12 cellular contexts compared by ENCODE assay signal in the genomic region with DNA sequence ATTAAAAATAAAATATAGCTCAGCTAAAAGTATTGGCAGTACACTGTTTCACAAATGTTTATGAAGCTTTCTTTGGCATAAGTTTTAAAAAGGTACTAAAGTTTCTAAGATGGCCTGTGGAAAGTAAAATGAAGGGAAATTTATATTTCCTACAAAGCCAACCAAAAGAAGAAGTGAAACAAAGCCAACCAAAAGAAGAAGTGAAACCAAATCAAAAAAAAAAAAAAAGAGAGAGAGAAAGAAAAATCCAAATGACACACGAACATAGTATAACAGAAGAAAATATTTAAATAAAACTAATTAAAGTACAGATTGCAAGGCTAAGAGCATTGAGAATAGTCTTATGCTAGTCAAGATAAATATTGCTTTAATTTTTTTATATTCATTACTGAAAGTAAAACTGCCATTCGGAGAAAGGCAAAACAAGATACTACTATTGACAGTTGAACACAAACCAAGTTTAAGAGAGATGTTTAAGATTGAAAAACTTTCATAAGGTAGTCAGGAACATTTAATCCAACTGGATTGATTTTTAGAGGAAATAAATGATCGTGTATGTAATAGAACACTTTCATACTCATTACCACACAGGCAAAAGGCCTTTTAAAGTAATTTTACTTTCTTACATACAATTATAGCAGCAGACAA.
DNase-seq lines count a peak whose midpoint lies in the region; ATAC-seq lines count a peak whose summit lies in the region.
"Had no signal": no experiment of that assay in that cellular context is flagged by ENCODE, and none has a peak within 500 bp of the region (broad histone marks: within the 10 kb centered on the region; RNA-seq: fewer than 3 reads in every experiment).

No MANE protein-coding gene starts in this region.

- no peaks in the 10 kb centered on the region for H3K36me3 Mint-ChIP-seq in stimulated activated naive CD8-positive, alpha-beta T cell treated with anti-CD3 and anti-CD28 coated beads, Interleukin-15, Interleukin-2, amounts not matched to agents 100 ng/mL and 50 ng/mL, for 24 hours (ENCODE audit: low read depth)
- H3K36me3 Mint-ChIP-seq in stimulated activated naive B cell treated with anti-CD40 and anti-IgM and Interleukin-4, amounts not matched to agents 10 μg/mL and 1 μg/mL and 100 μg/mL, for 72 hours, result peaks cover 8 to 9% of the 10 kb centered on the region in 2 donors
- H3K36me3 Mint-ChIP-seq: activated CD4-positive, alpha-beta memory T cell treated with anti-CD3 and anti-CD28 coated beads for 36 hours had no signal

- H3K9me3 Mint-ChIP-seq in stimulated activated naive CD8-positive, alpha-beta T cell treated with anti-CD3 and anti-CD28 coated beads, Interleukin-15, Interleukin-2, amounts not matched to agents 100 ng/mL and 50 ng/mL, for 24 hours, result peaks cover 18% of the 10 kb centered on the region
- H3K9me3 Mint-ChIP-seq in stimulated activated naive B cell treated with anti-CD40 and anti-IgM and Interleukin-4, amounts not matched to agents 10 μg/mL and 1 μg/mL and 100 μg/mL, for 72 hours, result peaks cover 11 to 13% of the 10 kb centered on the region in 2 donors

- no peak overlapping the region for H3K4me3 Mint-ChIP-seq in stimulated activated naive CD8-positive, alpha-beta T cell treated with anti-CD3 and anti-CD28 coated beads, Interleukin-15, Interleukin-2, amounts not matched to agents 100 ng/mL and 50 ng/mL, for 24 hours
- peak overlapping the region; percentile 33 to 34 for H3K4me3 Mint-ChIP-seq in stimulated activated naive B cell treated with anti-CD40 and anti-IgM and Interleukin-4, amounts not matched to agents 10 μg/mL and 1 μg/mL and 100 μg/mL, for 72 hours
- H3K4me3 Mint-ChIP-seq: activated CD4-positive, alpha-beta memory T cell treated with anti-CD3 and anti-CD28 coated beads for 36 hours had no signal

- H3K27ac Mint-ChIP-seq in stimulated activated naive CD8-positive, alpha-beta T cell treated with anti-CD3 and anti-CD28 coated beads, Interleukin-15, Interleukin-2, amounts not matched to agents 100 ng/mL and 50 ng/mL, for 24 hours, result peak overlapping the region; percentile 52
- H3K27ac Mint-ChIP-seq in stimulated activated naive B cell treated with anti-CD40 and anti-IgM and Interleukin-4, amounts not matched to agents 10 μg/mL and 1 μg/mL and 100 μg/mL, for 72 hours, result peak overlapping the region; percentile 48
- H3K27ac Mint-ChIP-seq: activated CD4-positive, alpha-beta memory T cell treated with anti-CD3 and anti-CD28 coated beads for 36 hours had no signal

- no peak for ATAC-seq in stimulated activated naive CD8-positive, alpha-beta T cell treated with anti-CD3 and anti-CD28 coated beads, Interleukin-15, Interleukin-2, amounts not matched to agents 100 U/mL and 50 U/mL, for 24 hours
- ATAC-seq in HG02798 (IDR thresholded peaks at IDR 0.05; ENCODE audit: poor library complexity, unreplicated experiment) (peak; percentile 92), HG03575 (IDR thresholded peaks at IDR 0.05; ENCODE audit: extremely low read depth, insufficient number of reproducible peaks, low FRiP score, unreplicated experiment) (peak; percentile 99)
- ATAC-seq in stimulated activated naive B cell treated with anti-CD40 and anti-IgM and Interleukin-4, amounts not matched to agents 10 μg/mL and 1 μg/mL and 100 μg/mL, for 72 hours (replicated peaks), result peak; percentile 83 to 85
- ATAC-seq: A549, Panc1 had no signal

- H3K4me1 Mint-ChIP-seq in stimulated activated naive CD8-positive, alpha-beta T cell treated with anti-CD3 and anti-CD28 coated beads, Interleukin-15, Interleukin-2, amounts not matched to agents 100 ng/mL and 50 ng/mL, for 24 hours (ENCODE audit: low read depth), result no peaks in the 10 kb centered on the region
- H3K4me1 Mint-ChIP-seq in stimulated activated naive B cell treated with anti-CD40 and anti-IgM and Interleukin-4, amounts not matched to agents 10 μg/mL and 1 μg/mL and 100 μg/mL, for 72 hours, result peaks cover 9% of the 10 kb centered on the region in 2 donors

- DNase-seq in stimulated activated naive CD8-positive, alpha-beta T cell treated with anti-CD3 and anti-CD28 coated beads, Interleukin-15, Interleukin-2, amounts not matched to agents 100 U/mL and 50 U/mL, for 24 hours, result no peak
- no peak for DNase-seq in stimulated activated naive B cell treated with anti-CD40 and anti-IgM and Interleukin-4, amounts not matched to agents 10 μg/mL and 1 μg/mL and 100 μg/mL, for 72 hours
- DNase-seq in EL, result no peak
- DNase-seq in Ammon's horn (ENCODE audit: low spot score), result no peak
- DNase-seq in stimulated activated naive CD4-positive, alpha-beta T cell (lab: John Stamatoyannopoulos, UW), result no peak
- DNase-seq: activated CD4-positive, alpha-beta memory T cell treated with anti-CD3 and anti-CD28 coated beads for 36 hours; trophoblast cell had no signal

- H3K27me3 Mint-ChIP-seq in stimulated activated naive CD8-positive, alpha-beta T cell treated with anti-CD3 and anti-CD28 coated beads, Interleukin-15, Interleukin-2, amounts not matched to agents 100 ng/mL and 50 ng/mL, for 24 hours, result no peaks in the 10 kb centered on the region
- H3K27me3 Mint-ChIP-seq in stimulated activated naive B cell treated with anti-CD40 and anti-IgM and Interleukin-4, amounts not matched to agents 10 μg/mL and 1 μg/mL and 100 μg/mL, for 72 hours, result no peaks in the 10 kb centered on the region
- H3K27me3 Mint-ChIP-seq: activated CD4-positive, alpha-beta memory T cell treated with anti-CD3 and anti-CD28 coated beads for 36 hours had no signal
